ENCODE assay signal across 9 cellular contexts in the genomic region with DNA sequence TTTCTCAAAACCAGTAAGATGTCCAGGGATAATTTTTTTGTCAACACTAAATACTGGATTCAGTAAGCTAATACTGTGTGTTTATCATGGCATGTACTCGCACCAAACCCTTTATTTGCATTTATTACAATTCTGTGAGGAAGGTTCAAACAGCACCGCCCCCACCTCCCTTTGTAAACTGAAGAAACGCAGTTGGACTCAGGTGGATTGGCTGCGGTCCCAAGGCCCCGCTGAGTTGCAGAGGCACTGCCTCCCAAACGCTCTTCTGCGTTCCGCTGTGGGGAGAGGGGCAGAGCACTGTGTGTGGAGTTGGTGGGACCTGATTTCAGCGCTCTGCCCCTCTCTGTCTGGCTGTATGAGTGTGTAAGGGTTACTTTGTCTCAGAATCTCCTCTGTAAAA. TPM values are rescaled to one million over a fixed set of nuclear protein-coding genes. Genes with fewer than 3 reads are reported as not detected.
DNase-seq lines count a peak whose midpoint lies in the region; ATAC-seq and TF ChIP-seq lines count a peak whose summit lies in the region.
"Had no signal": no experiment of that assay in that cellular context is flagged by ENCODE, and none has a peak within 500 bp of the region (broad histone marks: within the 10 kb centered on the region; RNA-seq: fewer than 3 reads in every experiment).

No MANE protein-coding gene starts in this region.

- TF ChIP-seq CTCF in GM12875 (IDR thresholded peaks at IDR 0.05; ENCODE audit: borderline replicate concordance, insufficient read depth, low read depth, low read length) (no peak), MM.1S (IDR thresholded peaks at IDR 0.05; ENCODE audit: low read length) (no peak), nephron progenitor cell (IDR thresholded peaks at IDR 0.05) (no peak)

- no peaks in the 10 kb centered on the region for H3K9me2 ChIP-seq in MM.1S (replicated peaks; ENCODE audit: insufficient read depth, low read length)

- H3K4me3 Mint-ChIP-seq in activated T-helper 17 cell treated with anti-CD3 and anti-CD28 coated beads, Interleukin-2, amount 50 U/mL, for 72 hours = peak overlapping the region; percentile 81
- H3K4me3 Mint-ChIP-seq in nephron progenitor cell = peak overlapping the region; percentile 80

- H3K79me2 ChIP-seq in MM.1S (ENCODE audit: low read length) = peaks cover 37% of the 10 kb centered on the region

- H2AFZ ChIP-seq in MM.1S (ENCODE audit: low read length) = peak overlapping the region; percentile 30

- no peaks in the 10 kb centered on the region; the same call in 1 of the 2 replicates for H4K20me1 ChIP-seq in MM.1S (ENCODE audit: insufficient read depth, low read length)

- peaks cover 25% of the 10 kb centered on the region for H3F3A ChIP-seq in MM.1S (ENCODE audit: insufficient read depth, low read length)

- peak overlapping the region; percentile 94 for H3K4me2 ChIP-seq in MM.1S (ENCODE audit: low read depth, low read length)

- no peaks in the 10 kb centered on the region for H3K9me3 ChIP-seq in MM.1S (replicated peaks; ENCODE audit: insufficient read depth, low read length)
- H3K9me3 ChIP-seq: thyroid gland had no signal

- ATAC-seq in activated T-helper 17 cell treated with anti-CD3 and anti-CD28 coated beads, Interleukin-2, amount 50 U/mL, for 72 hours (replicated peaks) = no peak
- ATAC-seq in HG02763 (IDR thresholded peaks at IDR 0.05; ENCODE audit: unreplicated experiment) (no peak), GM21526 (IDR thresholded peaks at IDR 0.05; ENCODE audit: low FRiP score, unreplicated experiment) (no peak)

- H3K4me1 ChIP-seq in MM.1S (ENCODE audit: low read length) = no peaks in the 10 kb centered on the region

- H3K4me3 ChIP-seq in GM12875 (ENCODE audit: low read depth, low read length) (peak overlapping the region; percentile 70), MM.1S (ENCODE audit: low read length) (peak overlapping the region; percentile 92)

- no peaks in the 10 kb centered on the region for H3K27me3 ChIP-seq in MM.1S (replicated peaks; ENCODE audit: insufficient read depth, low read length)
- H3K27me3 ChIP-seq: thyroid gland had no signal

- H3K36me3 Mint-ChIP-seq in activated T-helper 17 cell treated with anti-CD3 and anti-CD28 coated beads, Interleukin-2, amount 50 U/mL, for 72 hours (ENCODE audit: low read depth) = peaks cover 59% of the 10 kb centered on the region
- peaks cover 30% of the 10 kb centered on the region for H3K36me3 Mint-ChIP-seq in nephron progenitor cell (ENCODE audit: low read depth)

- peak overlapping the region; percentile 84 for H3K27ac Mint-ChIP-seq in activated T-helper 17 cell treated with anti-CD3 and anti-CD28 coated beads, Interleukin-2, amount 50 U/mL, for 72 hours
- no peak overlapping the region for H3K27ac Mint-ChIP-seq in nephron progenitor cell

- H3K9me3 Mint-ChIP-seq in activated T-helper 17 cell treated with anti-CD3 and anti-CD28 coated beads, Interleukin-2, amount 50 U/mL, for 72 hours = no peaks in the 10 kb centered on the region
- no peaks in the 10 kb centered on the region for H3K9me3 Mint-ChIP-seq in nephron progenitor cell

- H3K27me3 Mint-ChIP-seq in activated T-helper 17 cell treated with anti-CD3 and anti-CD28 coated beads, Interleukin-2, amount 50 U/mL, for 72 hours = no peaks in the 10 kb centered on the region
- H3K27me3 Mint-ChIP-seq in nephron progenitor cell (ENCODE audit: low read depth, poor library complexity) = peaks cover 17% of the 10 kb centered on the region

- no peaks in the 10 kb centered on the region for H3K36me3 ChIP-seq in MM.1S (replicated peaks; ENCODE audit: insufficient read depth, low read length)

- H3K4me1 Mint-ChIP-seq in activated T-helper 17 cell treated with anti-CD3 and anti-CD28 coated beads, Interleukin-2, amount 50 U/mL, for 72 hours = peaks cover 8% of the 10 kb centered on the region
- peaks cover 16% of the 10 kb centered on the region for H3K4me1 Mint-ChIP-seq in nephron progenitor cell

- DNase-seq in MM.1S = peak; percentile 62
- DNase-seq in nephron progenitor cell = no peak
- no peak for DNase-seq in iPS-NIHi11 (ENCODE audit: low spot score)
- no peak for DNase-seq in anterior cingulate cortex (lab: John Stamatoyannopoulos, UW)

- H3K9ac ChIP-seq in MM.1S (ENCODE audit: low read length) = peak overlapping the region; percentile 100

- H3K27ac ChIP-seq in MM.1S (ENCODE audit: low read length) = peak overlapping the region; percentile 99; the same call in 1 of the 2 replicates

RNA-seq across cellular contexts. Expression of gene RCCD1, which starts 1.2 kb away (rescaled TPM):
- total RNA-seq in activated T-helper 17 cell treated with anti-CD3 and anti-CD28 coated beads, Interleukin-2, amount 50 U/mL, for 72 hours = 10 to 100 TPM; 31.9 to 32.8 TPM

RNA-seq across cellular contexts. Expression of gene UNC45A, which starts 20.8 kb away (rescaled TPM):
- total RNA-seq in activated T-helper 17 cell treated with anti-CD3 and anti-CD28 coated beads, Interleukin-2, amount 50 U/mL, for 72 hours = 100 to 1,000 TPM; 101 to 103 TPM

RNA-seq across cellular contexts. Expression of gene HDDC3, which starts 23.6 kb away (rescaled TPM):
- 10 to 100 TPM; 15.9 to 19.0 TPM for total RNA-seq in activated T-helper 17 cell treated with anti-CD3 and anti-CD28 coated beads, Interleukin-2, amount 50 U/mL, for 72 hours

RNA-seq across cellular contexts. Expression of gene PRC1, which starts 38.4 kb away (rescaled TPM):
- 100 to 1,000 TPM; 133 to 158 TPM for total RNA-seq in activated T-helper 17 cell treated with anti-CD3 and anti-CD28 coated beads, Interleukin-2, amount 50 U/mL, for 72 hours

RNA-seq across cellular contexts. Expression of gene MAN2A2, which starts 52.8 kb away (rescaled TPM):
- total RNA-seq in activated T-helper 17 cell treated with anti-CD3 and anti-CD28 coated beads, Interleukin-2, amount 50 U/mL, for 72 hours = 100 to 1,000 TPM; 121 to 127 TPM
